Comparison of ENCODE assay signal across 8 cellular contexts in genomic region chr20:844473-845225, GRCh38. TPM values are rescaled to one million over a fixed set of nuclear protein-coding genes. Genes with fewer than 3 reads are reported as not detected.
A peak's percentile ranks its signal among the peaks of the same experiment; 100 is the strongest.
DNase-seq lines count a peak whose midpoint lies in the region; ATAC-seq and TF ChIP-seq lines count a peak whose summit lies in the region.

No MANE protein-coding gene starts in this region.

- 22 to 23% methylated on average over 34 to 44 of the region's 47 CpGs for WGBS in endodermal cell (ENCODE audit: insufficient coverage in 1 of 2, insufficient read length in 1 of 2), 2 experiments

- H3K36me3 Mint-ChIP-seq in activated CD8-positive, alpha-beta memory T cell treated with anti-CD3 and anti-CD28 coated beads, Interleukin-2, amount 10 ng/mL, durations not matched to agents 7 days and 5 days, result peaks cover 16% of the 10 kb centered on the region
- H3K36me3 Mint-ChIP-seq in endodermal cell (ENCODE audit: low read depth) (peaks cover 2% of the 10 kb centered on the region), mesothelial cell of epicardium (no peaks in the 10 kb centered on the region)

- H3K9ac ChIP-seq in endodermal cell (ENCODE audit: extremely low read depth, low read length, poor library complexity, severe bottlenecking), result peak overlapping the region; percentile 53

- H3K27me3 ChIP-seq in BJ (ENCODE audit: control insufficient read depth, insufficient read depth, low read length) (no peaks in the 10 kb centered on the region), endodermal cell (ENCODE audit: control insufficient read depth, insufficient read depth, low read length, poor library complexity, severe bottlenecking) (peaks cover 34% of the 10 kb centered on the region)

- POLR2A ChIA-PET in BJ (lab: Charles Lee), result interaction anchor here (0.6 kb wide), 1 partner anchor 271 kb away, joined by 10 read pairs; no protein-coding TSS in a partner anchor

- H3K36me3 ChIP-seq in BJ (ENCODE audit: control insufficient read depth, insufficient read depth, low read length) (no peaks in the 10 kb centered on the region; the same call in 1 of the 2 replicates), endodermal cell (ENCODE audit: control insufficient read depth, insufficient read depth, low read length) (no peaks in the 10 kb centered on the region)

- H3K9me3 ChIP-seq in endodermal cell (ENCODE audit: control insufficient read depth, low read length), result no peaks in the 10 kb centered on the region

- H3K9me3 Mint-ChIP-seq in activated CD8-positive, alpha-beta memory T cell treated with anti-CD3 and anti-CD28 coated beads, Interleukin-2, amount 10 ng/mL, durations not matched to agents 7 days and 5 days (ENCODE audit: low read depth), result no peaks in the 10 kb centered on the region
- H3K9me3 Mint-ChIP-seq in endodermal cell (no peaks in the 10 kb centered on the region), mesothelial cell of epicardium (no peaks in the 10 kb centered on the region)

- DNase-seq in BJ (ENCODE audit: low read depth) (peak; percentile 54), NCI-H748 treated with DMSO at 0.1 percent for 48 hours (lab: John Stamatoyannopoulos, UW) (peak; percentile 98), endodermal cell (peak; percentile 97), mesothelial cell of epicardium (ENCODE audit: low spot score in 2 of 2, unreplicated experiment in 2 of 2) (peak; percentile 80 to 89)
- DNase-seq in activated CD8-positive, alpha-beta memory T cell treated with anti-CD3 and anti-CD28 coated beads, Interleukin-2, amount 10 ng/mL, durations not matched to agents 7 days and 5 days, result peak; percentile 95
- peak; percentile 84 for DNase-seq in stimulated activated CD8-positive, alpha-beta memory T cell treated with anti-CD3 and anti-CD28 coated beads, Interleukin-15, amount 100 ng/mL, for 1 hour (ENCODE audit: low read depth)

- H3K4me1 Mint-ChIP-seq in activated CD8-positive, alpha-beta memory T cell treated with anti-CD3 and anti-CD28 coated beads, Interleukin-2, amount 10 ng/mL, durations not matched to agents 7 days and 5 days, result peaks cover 52% of the 10 kb centered on the region
- H3K4me1 Mint-ChIP-seq in endodermal cell (peaks cover 3% of the 10 kb centered on the region), mesothelial cell of epicardium (peaks cover 17% of the 10 kb centered on the region)

- no peaks in the 10 kb centered on the region for H3K27me3 Mint-ChIP-seq in activated CD8-positive, alpha-beta memory T cell treated with anti-CD3 and anti-CD28 coated beads, Interleukin-2, amount 10 ng/mL, durations not matched to agents 7 days and 5 days
- H3K27me3 Mint-ChIP-seq in endodermal cell (ENCODE audit: insufficient read depth), result peaks cover 48% of the 10 kb centered on the region
- peaks cover 19% of the 10 kb centered on the region for H3K27me3 Mint-ChIP-seq in mesothelial cell of epicardium (ENCODE audit: low read depth)

- ATAC-seq in GM19351 (IDR thresholded peaks at IDR 0.05; ENCODE audit: unreplicated experiment), result peak; percentile 94
- peak; percentile 89 for ATAC-seq in HG03457 (IDR thresholded peaks at IDR 0.05; ENCODE audit: unreplicated experiment)
- peak; percentile 90 for ATAC-seq in activated CD8-positive, alpha-beta memory T cell treated with anti-CD3 and anti-CD28 coated beads, Interleukin-2, amount 10 ng/mL, durations not matched to agents 7 days and 5 days

- peak overlapping the region; percentile 95 for H3K27ac ChIP-seq in endodermal cell (ENCODE audit: low read depth, low read length)

- TF ChIP-seq CTCF in BJ (IDR thresholded peaks at IDR 0.05; ENCODE audit: insufficient read depth, low read depth, low read length) (no peak), endodermal cell (conservative IDR thresholded peaks at IDR 0.05) (peak; percentile 12), mesothelial cell of epicardium (IDR thresholded peaks at IDR 0.05; ENCODE audit: unreplicated experiment) (no peak)

- peaks cover 7% of the 10 kb centered on the region for H3K4me1 ChIP-seq in endodermal cell (ENCODE audit: control insufficient read depth, insufficient read depth, low read length)

- CTCF ChIA-PET in BJ (lab: Yijun Ruan, JAX), result interaction anchor here (1.4 to 1.5 kb wide), 3 partner anchors 9 to 112 kb away, joined by 3 to 5 read pairs (median 5); partner anchors contain the start of gene FAM110A
- CTCF ChIA-PET in activated CD8-positive, alpha-beta memory T cell treated with anti-CD3 and anti-CD28 coated beads, Interleukin-2, amount 10 ng/mL, durations not matched to agents 7 days and 5 days (lab: Charles Lee), result interaction anchor here (0.7 to 5.1 kb wide), 5 partner anchors 9 to 288 kb away, joined by 3 to 37 read pairs (median 3); partner anchors contain the start of gene FAM110A

- H3K4me3 ChIP-seq in BJ (ENCODE audit: low read depth, low read length) (peak overlapping the region; percentile 37), endodermal cell (ENCODE audit: low read length) (peak overlapping the region; percentile 75)

- H3K4me3 Mint-ChIP-seq in activated CD8-positive, alpha-beta memory T cell treated with anti-CD3 and anti-CD28 coated beads, Interleukin-2, amount 10 ng/mL, durations not matched to agents 7 days and 5 days, result peak overlapping the region; percentile 84
- H3K4me3 Mint-ChIP-seq in endodermal cell, result peak overlapping the region; percentile 58
- peak overlapping the region; percentile 75 for H3K4me3 Mint-ChIP-seq in mesothelial cell of epicardium

- H3K27ac Mint-ChIP-seq in activated CD8-positive, alpha-beta memory T cell treated with anti-CD3 and anti-CD28 coated beads, Interleukin-2, amount 10 ng/mL, durations not matched to agents 7 days and 5 days, result peak overlapping the region; percentile 78
- H3K27ac Mint-ChIP-seq in endodermal cell (no peak overlapping the region), mesothelial cell of epicardium (no peak overlapping the region)

RNA-seq across cellular contexts. Expression of gene FAM110A, which starts 11.1 kb away (rescaled TPM):
- polyA plus RNA-seq in BJ (2011; rRNA removed), result 2.9 and 4.2 TPM in 2 replicates
- 1.4 and 1.9 TPM in 2 replicates for polyA minus RNA-seq in BJ (2011; rRNA and poly(A)+ RNA removed)
- total RNA-seq in activated CD8-positive, alpha-beta memory T cell treated with anti-CD3 and anti-CD28 coated beads, Interleukin-2, amount 10 ng/mL, durations not matched to agents 7 days and 5 days, result 10 to 100 TPM; 34.3 to 37.0 TPM
- total RNA-seq in endodermal cell (10 to 100 TPM; 12.1 to 16.9 TPM), mesothelial cell of epicardium (11.1 to 11.3 TPM (median 11.1 TPM) in 3 replicates)
- 19.3 TPM for polyA plus RNA-seq in endodermal cell (2013, experiment 1 of 2)
- polyA plus RNA-seq in endodermal cell (2013, experiment 2 of 2), result 18.7 TPM

Comparison
In these comparisons a context has a peak if more than half of its experiments do, and no peak if none do; other contexts are left out.
1. Peak in every context shown above with its lines: DNase-seq, ATAC-seq, H3K4me3 ChIP-seq and H3K27ac ChIP-seq.